In genomic region chr2:229765721-229766120, GRCh38 we compare ENCODE assay signal across 21 cellular contexts. TPM values are rescaled to one million over a fixed set of nuclear protein-coding genes. Genes with fewer than 3 reads are reported as not detected.
A peak's percentile ranks its signal among the peaks of the same experiment; 100 is the strongest.
DNase-seq lines count a peak whose midpoint lies in the region; ATAC-seq and TF ChIP-seq lines count a peak whose summit lies in the region.
"Had no signal": no experiment of that assay in that cellular context is flagged by ENCODE, and none has a peak within 500 bp of the region (broad histone marks: within the 10 kb centered on the region; RNA-seq: fewer than 3 reads in every experiment).

No MANE protein-coding gene starts in this region.

- ATAC-seq in GM23338 (peak; percentile 44; the same call in 2 of the 3 replicates), Panc1 (no peak)
- no peak for ATAC-seq in activated T-cell treated with anti-CD3 and anti-CD28 coated beads, Interleukin-2, amount 50 U/mL, for 4 hours
- ATAC-seq: GM12878 had no signal

- no peaks in the 10 kb centered on the region for H3F3A ChIP-seq in GM23338 (replicated peaks; ENCODE audit: low read depth)

- H3K36me3 Mint-ChIP-seq in GM23338 (ENCODE audit: low read depth) (peaks cover 36% of the 10 kb centered on the region; the same call in 2 of the 3 replicates), progenitor cell of endocrine pancreas (ENCODE audit: insufficient read depth) (peaks cover 37% of the 10 kb centered on the region)
- peaks cover 50% of the 10 kb centered on the region for H3K36me3 Mint-ChIP-seq in activated T-cell treated with anti-CD3 and anti-CD28 coated beads, Interleukin-2, amount 50 U/mL, for 4 hours (ENCODE audit: insufficient read depth)

- H3K4me1 ChIP-seq in GM23338 (ENCODE audit: insufficient read depth), result peaks cover 12% of the 10 kb centered on the region
- H3K4me1 ChIP-seq in Panc1 (ENCODE audit: control insufficient read depth, insufficient read depth, low read length), result no peaks in the 10 kb centered on the region
- H3K4me1 ChIP-seq: BE2C had no signal

- H3K9me2 ChIP-seq in GM23338 (ENCODE audit: insufficient read depth), result no peaks in the 10 kb centered on the region

- H3K4me1 Mint-ChIP-seq in GM23338 (peaks cover 21% of the 10 kb centered on the region; the same call in 2 of the 3 replicates), progenitor cell of endocrine pancreas (ENCODE audit: low read depth) (peaks cover 43% of the 10 kb centered on the region)
- H3K4me1 Mint-ChIP-seq in activated T-cell treated with anti-CD3 and anti-CD28 coated beads, Interleukin-2, amount 50 U/mL, for 4 hours (ENCODE audit: low read depth), result no peaks in the 10 kb centered on the region
- H3K4me1 Mint-ChIP-seq: CD4-positive, CD25-positive, alpha-beta regulatory T cell; CD8-positive, alpha-beta memory T cell; IgD-negative memory B cell had no signal

- no peaks in the 10 kb centered on the region for H4K20me1 ChIP-seq in GM23338 (replicated peaks; ENCODE audit: insufficient read depth)

- H3K27me3 Mint-ChIP-seq in GM23338 (ENCODE audit: insufficient read depth, low read depth, poor library complexity) (no peaks in the 10 kb centered on the region), progenitor cell of endocrine pancreas (no peaks in the 10 kb centered on the region)
- no peaks in the 10 kb centered on the region for H3K27me3 Mint-ChIP-seq in activated T-cell treated with anti-CD3 and anti-CD28 coated beads, Interleukin-2, amount 50 U/mL, for 4 hours (ENCODE audit: low read depth)
- H3K27me3 Mint-ChIP-seq: CD4-positive, CD25-positive, alpha-beta regulatory T cell; CD8-positive, alpha-beta memory T cell; IgD-negative memory B cell had no signal

- H3K9me3 Mint-ChIP-seq in GM23338 (no peaks in the 10 kb centered on the region), progenitor cell of endocrine pancreas (ENCODE audit: low read depth) (no peaks in the 10 kb centered on the region)
- no peaks in the 10 kb centered on the region for H3K9me3 Mint-ChIP-seq in activated T-cell treated with anti-CD3 and anti-CD28 coated beads, Interleukin-2, amount 50 U/mL, for 4 hours
- H3K9me3 Mint-ChIP-seq: CD4-positive, CD25-positive, alpha-beta regulatory T cell; CD8-positive, alpha-beta memory T cell; IgD-negative memory B cell had no signal

- intact Hi-C loops in Panc1 (cut with micrococcal nuclease; ENCODE audit: unreplicated experiment), result no loop called here

- no peaks in the 10 kb centered on the region for H3K9me3 ChIP-seq in Panc1 (ENCODE audit: control insufficient read depth, insufficient read depth, low read depth, low read length)
- H3K9me3 ChIP-seq: BE2C had no signal

- H3K4me3 Mint-ChIP-seq in GM23338, result no peak overlapping the region
- no peak overlapping the region for H3K4me3 Mint-ChIP-seq in progenitor cell of endocrine pancreas (ENCODE audit: low read depth)
- no peak overlapping the region for H3K4me3 Mint-ChIP-seq in activated T-cell treated with anti-CD3 and anti-CD28 coated beads, Interleukin-2, amount 50 U/mL, for 4 hours
- H3K4me3 Mint-ChIP-seq: CD4-positive, CD25-positive, alpha-beta regulatory T cell; CD8-positive, alpha-beta memory T cell; IgD-negative memory B cell had no signal

- CTCF ChIA-PET in Panc1 (lab: Charles Lee), result interaction anchor here (0.6 kb wide), 1 partner anchor 723 kb away, joined by 5 read pairs; no protein-coding TSS in a partner anchor

- peaks cover 2% of the 10 kb centered on the region; the same call in 1 of the 2 replicates for H3K36me3 ChIP-seq in GM23338 (ENCODE audit: insufficient read depth)
- peaks cover 50% of the 10 kb centered on the region for H3K36me3 ChIP-seq in Panc1 (ENCODE audit: control insufficient read depth, insufficient read depth, low read length)

- H3K4me2 ChIP-seq in GM23338, result no peak overlapping the region

- POLR2A ChIA-PET in Panc1 (lab: Charles Lee), result no interaction called here

- TF ChIP-seq CTCF in GM23338 (conservative IDR thresholded peaks at IDR 0.05; ENCODE audit: low read depth in 2 of 2), result no peak
- no peak for TF ChIP-seq CTCF in Panc1 (IDR thresholded peaks at IDR 0.05)
- no peak for TF ChIP-seq CTCF in progenitor cell of endocrine pancreas (IDR thresholded peaks at IDR 0.05; ENCODE audit: unreplicated experiment)

- TSS peak; percentile 1 for BruUV-seq in Panc1 (replicated peaks; lab: Mats Ljungman, UMichigan)

- no peak overlapping the region for H3K4me3 ChIP-seq in GM23338
- H3K4me3 ChIP-seq in Panc1 (ENCODE audit: low read depth in 2 of 2, low read length in 2 of 2), result no peak overlapping the region
- H3K4me3 ChIP-seq: GM12878 had no signal

- H3K27ac Mint-ChIP-seq in GM23338, result no peak overlapping the region; the same call in 1 of the 2 replicates
- peak overlapping the region; percentile 90 for H3K27ac Mint-ChIP-seq in progenitor cell of endocrine pancreas
- H3K27ac Mint-ChIP-seq: CD4-positive, CD25-positive, alpha-beta regulatory T cell; IgD-negative memory B cell had no signal

- DNase-seq in GM23338 (ENCODE audit: low spot score) (no peak), Panc1 (ENCODE audit: low read depth, low spot score) (no peak), left kidney (ENCODE audit: low read depth, low spot score) (peak; percentile 54), progenitor cell of endocrine pancreas (ENCODE audit: low spot score, unreplicated experiment) (no peak), NCI-H2196 treated with DMSO at 0.1 percent for 48 hours (lab: John Stamatoyannopoulos, UW; ENCODE audit: unreplicated experiment) (no peak)
- no peak for DNase-seq in activated T-cell treated with anti-CD3 and anti-CD28 coated beads, Interleukin-2, amount 50 U/mL, for 4 hours
- DNase-seq: ACHN; BE2C; C1 segment of cervical spinal cord; CD4-positive, CD25-positive, alpha-beta regulatory T cell; CD8-positive, alpha-beta memory T cell; COR-L47; DMS 273 treated with DMSO at 0.1 percent for 48 hours; DMS53; DND-41; EL; HCEC 1CT had no signal

- H3K27me3 ChIP-seq in GM23338 (ENCODE audit: insufficient read depth) (no peaks in the 10 kb centered on the region), Panc1 (ENCODE audit: control insufficient read depth, insufficient read depth, low read length) (no peaks in the 10 kb centered on the region)
- H3K27me3 ChIP-seq: BE2C had no signal

- in situ Hi-C loops in Panc1 (cut with HindIII; ENCODE audit: low pct_unique_long_range_greater_than_20kb, low sequenced_read_pairs), result no loop called here

- H3K27ac ChIP-seq in GM23338 (ENCODE audit: low read depth) (no peak overlapping the region), Panc1 (ENCODE audit: low read length) (no peak overlapping the region)
- H3K27ac ChIP-seq: HL-60 had no signal

- H3K79me2 ChIP-seq in GM23338 (replicated peaks; ENCODE audit: insufficient read depth), result no peaks in the 10 kb centered on the region

- no peak overlapping the region for H2AFZ ChIP-seq in GM23338

TF ChIP-seq in GM23338, 12 proteins besides CTCF, POLR2A, EP300 and RAD21 (continues in another document):
- TF ChIP-seq EZH2phosphoT487 (IDR thresholded peaks at IDR 0.05; ENCODE audit: unreplicated experiment), result no peak
- TF ChIP-seq CREB1 (CRISPR knock-in tag; IDR thresholded peaks at IDR 0.05; ENCODE audit: low read depth), result no peak
- no peak for TF ChIP-seq POLR2AphosphoS5 (IDR thresholded peaks at IDR 0.05; ENCODE audit: low read depth)
- no peak for TF ChIP-seq NANOG (IDR thresholded peaks at IDR 0.05; ENCODE audit: borderline replicate concordance)
- no peak for TF ChIP-seq STAT1 (IDR thresholded peaks at IDR 0.05; ENCODE audit: unreplicated experiment)
- TF ChIP-seq JUNB (IDR thresholded peaks at IDR 0.05; ENCODE audit: unreplicated experiment), result no peak
- TF ChIP-seq REST (IDR thresholded peaks at IDR 0.05; ENCODE audit: unreplicated experiment), result no peak
- no peak for TF ChIP-seq ETS1 (IDR thresholded peaks at IDR 0.05)
- no peak for TF ChIP-seq ZNF331 (CRISPR knock-in tag; IDR thresholded peaks at IDR 0.05; ENCODE audit: low read depth)
- TF ChIP-seq EZH2 (IDR thresholded peaks at IDR 0.05; ENCODE audit: low read depth, unreplicated experiment), result no peak

RNA-seq across cellular contexts. Expression of gene DNER, which starts 51.4 kb away (rescaled TPM):
- 7.1 and 8.8 TPM in 2 replicates for total RNA-seq in GM23338 (2014; rRNA removed; shearing (Covaris generic))
- polyA plus RNA-seq in GM23338 (2016; fragmentation: Nextera tagmentation; extraction: Ambion mirVana), result 4.7 and 5.6 TPM in 2 replicates
- total RNA-seq in Panc1 (2021; ENCODE audit: unreplicated experiment) (0.31 TPM), progenitor cell of endocrine pancreas (0.91 TPM in 2 replicates)
- 0.19 TPM for polyA plus RNA-seq in Panc1 (2012; ENCODE audit: insufficient read length)
- total RNA-seq in activated T-cell treated with anti-CD3 and anti-CD28 coated beads, Interleukin-2, amount 50 U/mL, for 4 hours, result not detected
- total RNA-seq: CD4-positive, CD25-positive, alpha-beta regulatory T cell; CD8-positive, alpha-beta memory T cell; G401; GM12878 had no signal
- polyA plus RNA-seq: CD8-positive, alpha-beta memory T cell; IgD-negative memory B cell had no signal
